ENCODE assay signal across 12 cellular contexts in genomic region chr3:17979248-17979647, GRCh38.
A peak's percentile ranks its signal among the peaks of the same experiment; 100 is the strongest.
DNase-seq lines count a peak whose midpoint lies in the region; ATAC-seq and TF ChIP-seq lines count a peak whose summit lies in the region.
"Had no signal": no experiment of that assay in that cellular context is flagged by ENCODE, and none has a peak within 500 bp of the region (broad histone marks: within the 10 kb centered on the region; RNA-seq: fewer than 3 reads in every experiment).

No MANE protein-coding gene starts in this region.

- no peak overlapping the region for H2AFZ ChIP-seq in Loucy (ENCODE audit: low read length)
- no peak overlapping the region for H2AFZ ChIP-seq in neural progenitor cell (replicated peaks)

- H3K27ac Mint-ChIP-seq in neural progenitor cell, result no peak overlapping the region
- H3K27ac Mint-ChIP-seq: T-helper 17 cell had no signal

- TF ChIP-seq CTCF in GM10266 (IDR thresholded peaks at IDR 0.05; ENCODE audit: control insufficient read depth, insufficient read depth, low read depth, missing control alignments), result peak; percentile 8
- peak; percentile 75 for TF ChIP-seq CTCF in Loucy (conservative IDR thresholded peaks at IDR 0.05; ENCODE audit: low read length)
- peak; percentile 36 for TF ChIP-seq CTCF in neural progenitor cell (IDR thresholded peaks at IDR 0.05)

- H3K4me1 Mint-ChIP-seq in neural progenitor cell, result peaks cover 4% of the 10 kb centered on the region
- H3K4me1 Mint-ChIP-seq: T-helper 17 cell had no signal

- no peaks in the 10 kb centered on the region for H3K9me2 ChIP-seq in Loucy (replicated peaks; ENCODE audit: low read depth, low read length)

- H3K27me3 ChIP-seq in Loucy (ENCODE audit: insufficient read depth, low read length, poor library complexity, severe bottlenecking) (no peaks in the 10 kb centered on the region), neural progenitor cell (no peaks in the 10 kb centered on the region)

- DNase-seq in GM10266 (ENCODE audit: extremely low spot score) (no peak), anterior cingulate cortex (lab: John Stamatoyannopoulos, UW) (peak in 34 of 58 donors; percentile 1 to 58 (median 10)), neural progenitor cell (ENCODE audit: low spot score) (peak; percentile 26), NCI-H1930 (lab: John Stamatoyannopoulos, UW) (no peak), NCI-H1417 treated with DMSO at 0.1 percent for 48 hours (lab: John Stamatoyannopoulos, UW) (no peak)
- DNase-seq: activated T-cell treated with anti-CD3 and anti-CD28 coated beads for 4 hours, EL, mesenchymal stem cell, NCI-H524 treated with DMSO at 0.1 percent for 48 hours, T-helper 17 cell had no signal

- ATAC-seq in GM19324 (IDR thresholded peaks at IDR 0.05; ENCODE audit: low FRiP score, unreplicated experiment), result no peak
- ATAC-seq: T-helper 17 cell had no signal

- H3K9me3 Mint-ChIP-seq in neural progenitor cell, result no peaks in the 10 kb centered on the region

- H3K36me3 ChIP-seq in Loucy (ENCODE audit: insufficient read depth, low read length), result no peaks in the 10 kb centered on the region
- H3K36me3 ChIP-seq in neural progenitor cell, result no peaks in the 10 kb centered on the region

- peak overlapping the region; percentile 93 for H3K9ac ChIP-seq in Loucy (ENCODE audit: low read depth, low read length, poor library complexity, severe bottlenecking)
- no peak overlapping the region for H3K9ac ChIP-seq in neural progenitor cell

- no peak overlapping the region for H3K4me3 Mint-ChIP-seq in neural progenitor cell
- H3K4me3 Mint-ChIP-seq: T-helper 17 cell had no signal

- no peak overlapping the region for H3K27ac ChIP-seq in neural progenitor cell

- H3F3A ChIP-seq in Loucy (ENCODE audit: low read depth) (peaks cover 28% of the 10 kb centered on the region), neural progenitor cell (ENCODE audit: low read depth) (no peaks in the 10 kb centered on the region)

- H3K9me3 ChIP-seq in Loucy (ENCODE audit: insufficient read depth, low read depth, low read length) (no peaks in the 10 kb centered on the region), neural progenitor cell (ENCODE audit: low read depth) (no peaks in the 10 kb centered on the region)

- H4K20me1 ChIP-seq in Loucy (ENCODE audit: insufficient read depth, low read length, poor library complexity, severe bottlenecking) (no peaks in the 10 kb centered on the region), neural progenitor cell (ENCODE audit: low read depth) (no peaks in the 10 kb centered on the region)

- peaks cover 20% of the 10 kb centered on the region; the same call in 1 of the 2 replicates for H3K79me2 ChIP-seq in Loucy (ENCODE audit: insufficient read depth, low read length)
- H3K79me2 ChIP-seq in neural progenitor cell (ENCODE audit: low read depth), result no peaks in the 10 kb centered on the region

- H3K4me3 ChIP-seq in Loucy (ENCODE audit: low read length, poor library complexity, severe bottlenecking), result peak overlapping the region; percentile 65
- H3K4me3 ChIP-seq in neural progenitor cell, result no peak overlapping the region

- no peaks in the 10 kb centered on the region for H3K36me3 Mint-ChIP-seq in neural progenitor cell

- H3K4me1 ChIP-seq in Loucy (ENCODE audit: insufficient read depth, low read length, poor library complexity, severe bottlenecking), result peaks cover 75% of the 10 kb centered on the region
- peaks cover 5% of the 10 kb centered on the region for H3K4me1 ChIP-seq in neural progenitor cell

- no peaks in the 10 kb centered on the region for H3K27me3 Mint-ChIP-seq in neural progenitor cell (ENCODE audit: insufficient read depth, low read depth)

- peak overlapping the region; percentile 73 for H3K4me2 ChIP-seq in Loucy (ENCODE audit: low read depth, low read length, poor library complexity, severe bottlenecking)
- H3K4me2 ChIP-seq in neural progenitor cell, result no peak overlapping the region

Comparison
In these comparisons a context has a peak if more than half of its experiments do, and no peak if none do; other contexts are left out.
1. DNase-seq: peak in anterior cingulate cortex (34 of 58) and neural progenitor cell (single experiment); none in GM10266 (single experiment), NCI-H1930 (0 of 2) and NCI-H1417 treated with DMSO at 0.1 percent for 48 hours (single experiment).
2. CTCF ChIP-seq: peak in every context shown above with its lines; median percentile 75 in Loucy; 36 in neural progenitor cell; 8 in GM10266.